8 cellular contexts compared by ENCODE assay signal in genomic region chr11:34234086-34234740, GRCh38.
DNase-seq lines count a peak whose midpoint lies in the region; ATAC-seq lines count a peak whose summit lies in the region.

No MANE protein-coding gene starts in this region.

- peak; percentile 75 for DNase-seq in RKO (ENCODE audit: low spot score)
- peak; percentile 75 for DNase-seq in activated T-helper 9 cell treated with anti-CD3 and anti-CD28 coated beads, Interleukin-2, amount 50 U/mL, for 16 hours (ENCODE audit: low read depth)
- DNase-seq in kidney glomerular epithelial cell (lab: John Stamatoyannopoulos, UW), result peak; percentile 87
- peak; percentile 35 to 41 for DNase-seq in stimulated activated CD8-positive, alpha-beta memory T cell treated with anti-CD3 and anti-CD28 coated beads, Interleukin-7, amount 100 ng/mL, for 1 hour (ENCODE audit: low read depth in 2 of 2)
- no peak for DNase-seq in NCI-H2029 treated with DMSO at 0.1 percent for 48 hours (lab: John Stamatoyannopoulos, UW)
- no peak for DNase-seq in 8988T

- peak; percentile 66 for ATAC-seq in GM19025 (IDR thresholded peaks at IDR 0.05; ENCODE audit: low read depth, unreplicated experiment)
- ATAC-seq in HG03060 (IDR thresholded peaks at IDR 0.05; ENCODE audit: low read depth, unreplicated experiment), result peak; percentile 75

Comparison
In these comparisons a context has a peak if more than half of its experiments do, and no peak if none do; other contexts are left out.
1. DNase-seq: peak in RKO (single experiment), activated T-helper 9 cell treated with anti-CD3 and anti-CD28 coated beads, Interleukin-2, amount 50 U/mL, for 16 hours (single experiment), kidney glomerular epithelial cell (single experiment) and stimulated activated CD8-positive, alpha-beta memory T cell treated with anti-CD3 and anti-CD28 coated beads, Interleukin-7, amount 100 ng/mL, for 1 hour (2 of 2); none in NCI-H2029 treated with DMSO at 0.1 percent for 48 hours (single experiment) and 8988T (single experiment).